1 cellular context compared by ENCODE assay signal in the genomic region with DNA sequence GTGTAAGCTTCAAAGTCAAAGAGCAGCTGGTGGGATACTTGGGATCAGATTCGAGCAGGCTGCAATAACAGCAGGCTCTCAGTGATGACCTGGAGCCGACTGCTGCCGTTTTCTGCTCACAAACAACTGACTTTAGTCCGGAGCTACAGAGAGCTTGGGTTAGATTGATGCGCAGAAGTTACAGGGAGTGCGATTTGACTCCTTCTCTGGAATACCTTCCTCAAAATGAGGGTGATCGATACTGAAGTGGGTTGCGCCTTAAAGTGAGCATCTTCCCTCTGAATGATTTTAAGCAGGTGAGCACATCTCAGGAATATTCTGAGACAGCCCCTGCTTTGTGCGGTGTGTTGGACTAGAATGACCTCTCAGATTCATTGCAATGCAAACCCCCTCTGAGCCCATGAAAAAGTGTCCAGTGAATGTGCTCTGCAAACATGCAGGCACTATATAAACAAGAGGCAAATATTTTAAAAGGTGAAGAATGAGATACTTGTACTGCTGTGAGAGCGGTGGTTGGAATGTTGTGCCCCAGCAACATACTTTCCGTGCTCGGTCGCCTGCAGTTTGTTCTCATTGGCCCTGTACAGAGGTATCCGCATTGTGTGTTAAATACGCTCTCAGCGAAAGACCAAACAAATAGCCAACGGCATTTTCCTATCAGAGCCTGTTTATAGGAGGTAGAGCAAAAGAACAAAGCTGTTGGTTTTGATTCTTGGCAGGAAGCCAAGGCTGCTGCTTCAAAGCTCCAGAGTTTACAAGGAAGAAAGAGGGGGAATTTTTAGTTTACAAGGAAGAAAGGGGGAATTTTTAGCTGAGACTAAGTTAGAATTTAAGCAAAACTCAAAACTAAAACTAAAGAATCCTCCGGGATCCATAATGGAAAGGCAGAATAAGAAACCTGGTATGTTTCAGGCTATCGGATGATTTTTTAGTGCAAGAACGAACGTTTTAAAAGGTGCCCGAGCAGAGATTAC.
A peak's percentile ranks its signal among the peaks of the same experiment; 100 is the strongest.
TF ChIP-seq lines count a peak whose summit lies in the region.

No MANE protein-coding gene starts in this region.

TF ChIP-seq in HepG2, 621 proteins besides CTCF, POLR2A, EP300 and RAD21 (continued from another document and continues in another):
- TF ChIP-seq NCOR1 (IDR thresholded peaks at IDR 0.05; ENCODE audit: borderline replicate concordance, low read length), result peak; percentile 88
- peak; percentile 60; the same call in 1 of the 2 replicates for TF ChIP-seq KDM5A (IDR thresholded peaks at IDR 0.05; ENCODE audit: borderline replicate concordance, low read length)
- peak; percentile 79 for TF ChIP-seq TBX2 (CRISPR knock-in tag; IDR thresholded peaks at IDR 0.05; ENCODE audit: borderline replicate concordance)
- TF ChIP-seq ZNF562 (CRISPR knock-in tag; IDR thresholded peaks at IDR 0.05; ENCODE audit: borderline replicate concordance), result no peak
- no peak for TF ChIP-seq SIN3A (IDR thresholded peaks at IDR 0.05; ENCODE audit: borderline replicate concordance, low read depth, low read length)
- peak; percentile 80; the same call in 1 of the 2 replicates for TF ChIP-seq BRCA1 (CRISPR knock-in tag; IDR thresholded peaks at IDR 0.05)
- TF ChIP-seq GTF2F1 (IDR thresholded peaks at IDR 0.05; ENCODE audit: low read length), result peak; percentile 83
- TF ChIP-seq ZBTB33 (CRISPR knock-in tag; IDR thresholded peaks at IDR 0.05), result 0 out of 2 replicates have a peak, but pooled peaks have one; percentile 22
- TF ChIP-seq ZNF260 (CRISPR knock-in tag; IDR thresholded peaks at IDR 0.05; ENCODE audit: borderline replicate concordance, low read depth), result no peak
- TF ChIP-seq RERE (CRISPR knock-in tag; IDR thresholded peaks at IDR 0.05; ENCODE audit: low read depth), result peak; percentile 91
- no peak for TF ChIP-seq ZNF326 (CRISPR knock-in tag; IDR thresholded peaks at IDR 0.05; ENCODE audit: borderline replicate concordance)
- TF ChIP-seq ZNF574 (CRISPR knock-in tag; IDR thresholded peaks at IDR 0.05), result peak; percentile 78
- peak; percentile 78 for TF ChIP-seq E2F1 (CRISPR knock-in tag; IDR thresholded peaks at IDR 0.05)
- TF ChIP-seq PATZ1 (CRISPR knock-in tag; IDR thresholded peaks at IDR 0.05), result peak; percentile 88
- peak; percentile 99 for TF ChIP-seq TEAD3 (CRISPR knock-in tag; optimal IDR thresholded peaks at IDR 0.05; ENCODE audit: borderline replicate concordance)
- peak; percentile 21 for TF ChIP-seq ZNF317 (CRISPR knock-in tag; IDR thresholded peaks at IDR 0.05)
- TF ChIP-seq SATB2 (CRISPR knock-in tag; IDR thresholded peaks at IDR 0.05), result peak; percentile 73; the same call in 1 of the 2 replicates
- peak; percentile 86; the same call in 1 of the 2 replicates for TF ChIP-seq ISX (CRISPR knock-in tag; conservative IDR thresholded peaks at IDR 0.05)
- TF ChIP-seq ZBTB38 (CRISPR knock-in tag; IDR thresholded peaks at IDR 0.05), result 0 out of 2 replicates have a peak, but pooled peaks have one; percentile 20
- TF ChIP-seq ZNF501 (CRISPR knock-in tag; IDR thresholded peaks at IDR 0.05), result peak; percentile 80
- peak; percentile 88; the same call in 1 of the 2 replicates for TF ChIP-seq NR2F2 (IDR thresholded peaks at IDR 0.05; ENCODE audit: borderline replicate concordance, low read depth)
- TF ChIP-seq ERF (CRISPR knock-in tag; IDR thresholded peaks at IDR 0.05), result no peak; the same call in 1 of the 2 replicates
- TF ChIP-seq ZBTB34 (CRISPR knock-in tag; IDR thresholded peaks at IDR 0.05), result peak; percentile 97
- peak; percentile 97 for TF ChIP-seq RFXAP (CRISPR knock-in tag; IDR thresholded peaks at IDR 0.05; ENCODE audit: borderline replicate concordance)
- no peak for TF ChIP-seq ZBTB25 (CRISPR knock-in tag; IDR thresholded peaks at IDR 0.05)
- no peak for TF ChIP-seq KLF13 (CRISPR knock-in tag; IDR thresholded peaks at IDR 0.05)
- TF ChIP-seq, protein P1, sequence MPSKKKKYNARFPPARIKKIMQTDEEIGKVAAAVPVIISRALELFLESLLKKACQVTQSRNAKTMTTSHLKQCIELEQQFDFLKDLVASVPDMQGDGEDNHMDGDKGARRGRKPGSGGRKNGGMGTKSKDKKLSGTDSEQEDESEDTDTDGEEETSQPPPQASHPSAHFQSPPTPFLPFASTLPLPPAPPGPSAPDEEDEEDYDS (CRISPR knock-in tag; IDR thresholded peaks at IDR 0.05), result peak; percentile 82
